ENCODE assay signal across 14 cellular contexts in the genomic region with DNA sequence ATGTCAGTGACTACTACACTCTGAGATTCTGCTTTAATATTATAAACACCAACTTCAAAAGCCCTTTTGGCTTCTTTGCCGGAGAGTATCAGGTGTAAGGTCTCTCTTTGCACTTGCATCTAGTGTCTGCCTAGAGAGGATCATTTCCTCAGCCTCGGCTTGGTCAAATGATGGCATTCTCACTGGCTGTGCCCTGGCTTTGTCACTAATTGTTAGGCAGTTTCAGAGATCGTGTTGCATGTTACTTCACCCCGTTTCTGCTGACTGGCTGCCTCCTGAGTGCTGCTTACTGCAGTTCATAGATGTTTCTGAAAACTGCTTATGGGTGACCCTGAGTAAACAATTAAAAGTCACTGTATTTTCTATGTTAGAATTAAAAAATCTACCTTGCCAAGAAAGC. TPM values are rescaled to one million over a fixed set of nuclear protein-coding genes. Genes with fewer than 3 reads are reported as not detected.
DNase-seq lines count a peak whose midpoint lies in the region; TF ChIP-seq lines count a peak whose summit lies in the region.
"Had no signal": no experiment of that assay in that cellular context is flagged by ENCODE, and none has a peak within 500 bp of the region (broad histone marks: within the 10 kb centered on the region; RNA-seq: fewer than 3 reads in every experiment).

No MANE protein-coding gene starts in this region.

- peak overlapping the region; percentile 34 for H3K27ac Mint-ChIP-seq in nephron progenitor cell
- H3K27ac Mint-ChIP-seq in glutamatergic neuron (ENCODE audit: unreplicated experiment): no peak overlapping the region
- H3K27ac Mint-ChIP-seq: stimulated activated naive B cell treated with anti-CD40 and anti-IgM and Interleukin-4, amounts not matched to agents 10 μg/mL and 1 μg/mL and 100 μg/mL, for 72 hours; T-helper 1 cell treated with Interleukin-12 subunit alpha and Interleukin-12 subunit beta and Interleukin-4 antibody, amounts not matched to agents 30 μg/mL and 1 μg/mL, for 36 hours had no signal

- H3K27ac ChIP-seq in BLaER1 treated with 17β-estradiol and CSF1 and Interleukin-3, amounts not matched to agents 10 nM and 100 nM: peak overlapping the region in 10 of 11 experiments; percentile 35 to 99 (median 96); a peak in 19 of 22 replicates
- H3K27ac ChIP-seq in fibroblast of lung (ENCODE audit: insufficient read depth, low read length): no peak overlapping the region
- H3K27ac ChIP-seq: BLaER1, brain microvascular endothelial cell had no signal

- H3K4me1 Mint-ChIP-seq in nephron progenitor cell: peaks cover 53% of the 10 kb centered on the region
- H3K4me1 Mint-ChIP-seq in glutamatergic neuron (ENCODE audit: low read depth, unreplicated experiment): peaks cover 3% of the 10 kb centered on the region
- H3K4me1 Mint-ChIP-seq: stimulated activated naive B cell treated with anti-CD40 and anti-IgM and Interleukin-4, amounts not matched to agents 10 μg/mL and 1 μg/mL and 100 μg/mL, for 72 hours had no signal

- peaks cover 0 to 10% (median 0%) of the 10 kb centered on the region in 11 experiments; a peak in 4 of 22 replicates for H3K9me3 ChIP-seq in BLaER1 treated with 17β-estradiol and CSF1 and Interleukin-3, amounts not matched to agents 10 nM and 100 nM (replicated peaks in 1 of 11)
- no peaks in the 10 kb centered on the region for H3K9me3 ChIP-seq in fibroblast of lung (ENCODE audit: control insufficient read depth, insufficient read depth, low read depth, low read length)
- H3K9me3 ChIP-seq: BLaER1 had no signal

- peaks cover 17 to 71% (median 55%) of the 10 kb centered on the region in 10 experiments for H3K4me1 ChIP-seq in BLaER1 treated with 17β-estradiol and CSF1 and Interleukin-3, amounts not matched to agents 10 nM and 100 nM
- H3K4me1 ChIP-seq in fibroblast of lung (ENCODE audit: control insufficient read depth, extremely low read depth, insufficient read depth, low read length): peaks cover 11% of the 10 kb centered on the region

- no peak overlapping the region for H3K4me3 Mint-ChIP-seq in nephron progenitor cell
- no peak overlapping the region for H3K4me3 Mint-ChIP-seq in glutamatergic neuron (ENCODE audit: unreplicated experiment)
- H3K4me3 Mint-ChIP-seq: stimulated activated naive B cell treated with anti-CD40 and anti-IgM and Interleukin-4, amounts not matched to agents 10 μg/mL and 1 μg/mL and 100 μg/mL, for 72 hours; T-helper 1 cell treated with Interleukin-12 subunit alpha and Interleukin-12 subunit beta and Interleukin-4 antibody, amounts not matched to agents 30 μg/mL and 1 μg/mL, for 36 hours had no signal

- H3K79me2 ChIP-seq in fibroblast of lung (ENCODE audit: control insufficient read depth, insufficient read depth, low read length): no peaks in the 10 kb centered on the region

- H3K4me3 ChIP-seq in BLaER1 treated with 17β-estradiol and CSF1 and Interleukin-3, amounts not matched to agents 10 nM and 100 nM: no peak overlapping the region
- H3K4me3 ChIP-seq in fibroblast of lung (replicated peaks in 1 of 4; ENCODE audit: control extremely low read depth in 1 of 4, insufficient read depth in 1 of 4, low read depth in 3 of 4, low read length in 4 of 4): no peak overlapping the region
- H3K4me3 ChIP-seq: BLaER1 had no signal

- H3K9ac ChIP-seq in BLaER1 treated with 17β-estradiol and CSF1 and Interleukin-3, amounts not matched to agents 10 nM and 100 nM: peak overlapping the region in 2 of 11 experiments; percentile 15 to 42; a peak in 4 of 22 replicates
- no peak overlapping the region for H3K9ac ChIP-seq in fibroblast of lung (ENCODE audit: insufficient read depth, low read length)
- H3K9ac ChIP-seq: BLaER1 had no signal

- H3K36me3 Mint-ChIP-seq in nephron progenitor cell (ENCODE audit: low read depth) (no peaks in the 10 kb centered on the region), glutamatergic neuron (ENCODE audit: unreplicated experiment) (no peaks in the 10 kb centered on the region)
- H3K36me3 Mint-ChIP-seq: stimulated activated naive B cell treated with anti-CD40 and anti-IgM and Interleukin-4, amounts not matched to agents 10 μg/mL and 1 μg/mL and 100 μg/mL, for 72 hours had no signal

- H2AFZ ChIP-seq in fibroblast of lung (ENCODE audit: low read length): no peak overlapping the region

- no peaks in the 10 kb centered on the region for H4K20me1 ChIP-seq in BLaER1 treated with 17β-estradiol and CSF1 and Interleukin-3, amounts not matched to agents 10 nM and 100 nM
- no peaks in the 10 kb centered on the region for H4K20me1 ChIP-seq in fibroblast of lung (ENCODE audit: control insufficient read depth, extremely low read depth, insufficient read depth, low read length)
- H4K20me1 ChIP-seq: BLaER1 had no signal

- H3K27me3 ChIP-seq in BLaER1 treated with 17β-estradiol and CSF1 and Interleukin-3, amounts not matched to agents 10 nM and 100 nM: no peaks in the 10 kb centered on the region
- H3K27me3 ChIP-seq in fibroblast of lung (ENCODE audit: control insufficient read depth, insufficient read depth, low read length): no peaks in the 10 kb centered on the region
- H3K27me3 ChIP-seq: BLaER1, brain microvascular endothelial cell had no signal

- H3K4me2 ChIP-seq in BLaER1 treated with 17β-estradiol and CSF1 and Interleukin-3, amounts not matched to agents 10 nM and 100 nM: peak overlapping the region in 8 of 11 experiments; percentile 6 to 90 (median 64); a peak in 14 of 22 replicates
- peak overlapping the region; percentile 9 for H3K4me2 ChIP-seq in fibroblast of lung (ENCODE audit: extremely low read depth, insufficient read depth, low read length)
- H3K4me2 ChIP-seq: BLaER1 had no signal

- TF ChIP-seq CTCF in fibroblast of lung (conservative IDR thresholded peaks at IDR 0.05 in 1 of 2, IDR thresholded peaks at IDR 0.05 in 1 of 2; ENCODE audit: low read depth in 1 of 2, low read length in 2 of 2) (no peak), nephron progenitor cell (IDR thresholded peaks at IDR 0.05) (no peak), glutamatergic neuron (IDR thresholded peaks at IDR 0.05; ENCODE audit: partially characterized antibody, unreplicated experiment) (no peak)

- no peaks in the 10 kb centered on the region for H3K9me3 Mint-ChIP-seq in nephron progenitor cell
- no peaks in the 10 kb centered on the region for H3K9me3 Mint-ChIP-seq in glutamatergic neuron (ENCODE audit: unreplicated experiment)
- H3K9me3 Mint-ChIP-seq: stimulated activated naive B cell treated with anti-CD40 and anti-IgM and Interleukin-4, amounts not matched to agents 10 μg/mL and 1 μg/mL and 100 μg/mL, for 72 hours; T-helper 1 cell treated with Interleukin-12 subunit alpha and Interleukin-12 subunit beta and Interleukin-4 antibody, amounts not matched to agents 30 μg/mL and 1 μg/mL, for 36 hours had no signal

- peak; percentile 40 for DNase-seq in NCI-H2107 (lab: John Stamatoyannopoulos, UW)
- peak in 1 of 2 donors; percentile 52 for DNase-seq in fibroblast of lung (ENCODE audit: low read depth in 2 of 2)
- DNase-seq in nephron progenitor cell: peak; percentile 12
- no peak for DNase-seq in GOT3 (lab: John Stamatoyannopoulos, UW)
- DNase-seq in SHP77 treated with DMSO at 0.1 percent for 48 hours (lab: John Stamatoyannopoulos, UW): no peak
- no peak for DNase-seq in SK-N-DZ (ENCODE audit: low spot score)
- DNase-seq in glutamatergic neuron: no peak
- DNase-seq: brain microvascular endothelial cell; NCI-H524 treated with DMSO at 0.1 percent for 48 hours; stimulated activated CD4-positive, alpha-beta T cell treated with anti-CD3 and anti-CD28 coated beads, Interleukin-12 subunit alpha, Interleukin-12 subunit beta, amount 100 ng/mL, for 4 hours; stimulated activated naive B cell treated with anti-CD40 and anti-IgM and Interleukin-4, amounts not matched to agents 10 μg/mL and 1 μg/mL and 100 μg/mL, for 72 hours had no signal

- H3K36me3 ChIP-seq in BLaER1 treated with 17β-estradiol and CSF1 and Interleukin-3, amounts not matched to agents 10 nM and 100 nM: peaks cover 0 to 1% (median 0%) of the 10 kb centered on the region in 11 experiments; a peak in 2 of 22 replicates
- no peaks in the 10 kb centered on the region for H3K36me3 ChIP-seq in fibroblast of lung (ENCODE audit: control insufficient read depth, insufficient read depth, low read length)
- H3K36me3 ChIP-seq: BLaER1, brain microvascular endothelial cell had no signal

- H3K27me3 Mint-ChIP-seq in nephron progenitor cell (ENCODE audit: low read depth, poor library complexity) (no peaks in the 10 kb centered on the region), glutamatergic neuron (ENCODE audit: unreplicated experiment) (no peaks in the 10 kb centered on the region)

RNA-seq across cellular contexts. Expression of gene SLC1A3, which starts 48.8 kb away (rescaled TPM):
- 3.1 and 3.3 TPM in 2 replicates for total RNA-seq in fibroblast of lung
- 0.52 and 2.2 TPM in 2 replicates for polyA plus RNA-seq in fibroblast of lung
- polyA plus RNA-seq in fibroblast of lung (2012): 0.56 and 2.2 TPM in 2 replicates
- 0.37 TPM in 1 of 2 replicates, not detected in the other for polyA minus RNA-seq in fibroblast of lung (ENCODE audit: low replicate concordance)
- 0.79 and 1.1 TPM in 2 replicates for polyA plus RNA-seq in SK-N-DZ (2014; cell fraction: cytosol; rRNA removed)
- polyA plus RNA-seq in SK-N-DZ (2014; cell fraction: nucleus; rRNA removed): 1.7 and 4.1 TPM in 2 replicates
- total RNA-seq in glutamatergic neuron (ENCODE audit: unreplicated experiment): 1.6 TPM

Comparison
In these comparisons a context has a peak if more than half of its experiments do, and no peak if none do; other contexts are left out.
1. DNase-seq: peak in NCI-H2107 (single experiment) and nephron progenitor cell (single experiment); none in GOT3 (single experiment), SHP77 treated with DMSO at 0.1 percent for 48 hours (single experiment), SK-N-DZ (single experiment) and glutamatergic neuron (single experiment).